ENCODE assay signal across 1 cellular context in genomic region chr6:146381486-146381885, GRCh38.
TF ChIP-seq lines count a peak whose summit lies in the region.

No MANE protein-coding gene starts in this region.

TF ChIP-seq in H1, 55 proteins besides CTCF, POLR2A, EP300 and RAD21:
- no peak for TF ChIP-seq NANOG (IDR thresholded peaks at IDR 0.05; ENCODE audit: insufficient read depth, low read depth, low read length, poor library complexity, severe bottlenecking)
- no peak for TF ChIP-seq SUZ12 (IDR thresholded peaks at IDR 0.05; ENCODE audit: low read length)
- no peak for TF ChIP-seq RNF2 (IDR thresholded peaks at IDR 0.05; ENCODE audit: borderline replicate concordance, low read depth, low read length, missing control alignments, poor library complexity, severe bottlenecking)
- no peak for TF ChIP-seq YY1 (IDR thresholded peaks at IDR 0.05; ENCODE audit: low read depth, low read length)
- TF ChIP-seq SIRT6 (IDR thresholded peaks at IDR 0.05; ENCODE audit: low read length) = no peak
- no peak for TF ChIP-seq EGR1 (IDR thresholded peaks at IDR 0.05; ENCODE audit: borderline replicate concordance, low read depth, low read length)
- no peak for TF ChIP-seq SIX5 (IDR thresholded peaks at IDR 0.05; ENCODE audit: low read depth, low read length)
- no peak for TF ChIP-seq KDM4A (IDR thresholded peaks at IDR 0.05; ENCODE audit: low read depth, low read length, severe bottlenecking)
- no peak for TF ChIP-seq GABPA (IDR thresholded peaks at IDR 0.05; ENCODE audit: borderline replicate concordance, insufficient read depth, low read length)
- TF ChIP-seq SAP30 (IDR thresholded peaks at IDR 0.05; ENCODE audit: insufficient read depth, insufficient replicate concordance, low read length) = no peak
- no peak for TF ChIP-seq SRF (IDR thresholded peaks at IDR 0.05; ENCODE audit: low read depth, low read length)
- no peak for TF ChIP-seq CHD7 (IDR thresholded peaks at IDR 0.05; ENCODE audit: insufficient replicate concordance, low read length)
- TF ChIP-seq TAF7 (optimal IDR thresholded peaks at IDR 0.05; ENCODE audit: borderline replicate concordance, low read depth, low read length) = no peak
- no peak for TF ChIP-seq SP4 (IDR thresholded peaks at IDR 0.05; ENCODE audit: low read length)
- no peak for TF ChIP-seq POLR2AphosphoS5 (IDR thresholded peaks at IDR 0.05; ENCODE audit: low read depth, low read length)
- TF ChIP-seq HDAC2 (IDR thresholded peaks at IDR 0.05; ENCODE audit: borderline replicate concordance in 1 of 2, low read depth in 2 of 2, low read length in 2 of 2) = no peak
- no peak for TF ChIP-seq TBP (IDR thresholded peaks at IDR 0.05; ENCODE audit: low read depth, low read length)
- TF ChIP-seq KDM5A (IDR thresholded peaks at IDR 0.05; ENCODE audit: low read length) = no peak
TF ChIP-seq in H1: peak in this region for 0.
